Comparison of ENCODE assay signal across 8 cellular contexts in the genomic region with DNA sequence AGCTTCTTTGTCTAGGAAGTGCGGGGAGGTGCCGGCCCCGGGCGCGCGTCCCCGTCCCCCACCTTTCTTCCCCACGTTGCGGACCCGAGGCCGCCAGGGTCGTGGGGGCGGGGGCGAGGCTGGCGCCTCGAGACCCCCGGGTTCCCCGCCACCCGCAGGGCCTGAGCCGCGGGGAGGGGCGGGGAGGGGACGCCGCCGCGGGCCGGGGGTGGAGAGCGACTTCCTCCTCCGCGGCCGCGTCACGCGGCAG. TPM values are rescaled to one million over a fixed set of nuclear protein-coding genes. Genes with fewer than 3 reads are reported as not detected.
DNase-seq lines count a peak whose midpoint lies in the region; ATAC-seq lines count a peak whose summit lies in the region.

No MANE protein-coding gene starts in this region.

- intact Hi-C loops in activated T-helper 1 cell treated with anti-CD3 and anti-CD28 coated beads, Interleukin-12 subunit alpha, Interleukin-12 subunit beta, Interleukin-2, Interleukin-4 antibody, amounts not matched to agents 30 ng/mL and 10 ng/mL and 1 ng/mL, durations not matched to agents 14 hours and 24 hours and 36 hours (cut with micrococcal nuclease) = loop anchor here (1.0 to 5.0 kb wide), 6 partner anchors 22 to 1717 kb away; a partner anchor contains a TSS

- H3K9me3 ChIP-seq in iPS-20b (ENCODE audit: insufficient read depth, low read depth, low read length) = peaks cover 10% of the 10 kb centered on the region; the same call in 1 of the 2 replicates
- no peaks in the 10 kb centered on the region for H3K9me3 ChIP-seq in stomach smooth muscle (ENCODE audit: control insufficient read depth in 2 of 2, low read length in 2 of 2)

- H3K4me1 ChIP-seq in iPS-20b (ENCODE audit: insufficient read depth, low read length) (peaks cover 10% of the 10 kb centered on the region), stomach smooth muscle (ENCODE audit: control insufficient read depth, insufficient read depth, low read length) (peaks cover 50% of the 10 kb centered on the region)

- peaks cover 28% of the 10 kb centered on the region for H3K36me3 Mint-ChIP-seq in activated T-helper 1 cell treated with anti-CD3 and anti-CD28 coated beads, Interleukin-12 subunit alpha, Interleukin-12 subunit beta, Interleukin-2, Interleukin-4 antibody, amounts not matched to agents 30 ng/mL and 10 ng/mL and 1 ng/mL, durations not matched to agents 14 hours and 24 hours and 36 hours (ENCODE audit: low read depth)

- H3K4me3 ChIP-seq in iPS-20b (ENCODE audit: low read length) (peak overlapping the region; percentile 83), stomach smooth muscle (ENCODE audit: low read length in 2 of 2) (peak overlapping the region; percentile 86 to 87)

- no peak for ATAC-seq in GM19463 (IDR thresholded peaks at IDR 0.05; ENCODE audit: unreplicated experiment)

- H3K27me3 Mint-ChIP-seq in activated T-helper 1 cell treated with anti-CD3 and anti-CD28 coated beads, Interleukin-12 subunit alpha, Interleukin-12 subunit beta, Interleukin-2, Interleukin-4 antibody, amounts not matched to agents 30 ng/mL and 10 ng/mL and 1 ng/mL, durations not matched to agents 14 hours and 24 hours and 36 hours (ENCODE audit: insufficient read depth) = no peaks in the 10 kb centered on the region

- H3K27ac Mint-ChIP-seq in activated T-helper 1 cell treated with anti-CD3 and anti-CD28 coated beads, Interleukin-12 subunit alpha, Interleukin-12 subunit beta, Interleukin-2, Interleukin-4 antibody, amounts not matched to agents 30 ng/mL and 10 ng/mL and 1 ng/mL, durations not matched to agents 14 hours and 24 hours and 36 hours = peak overlapping the region; percentile 63

- DNase-seq in NCI-H1417 (lab: John Stamatoyannopoulos, UW) = peak in 2 of 3 experiments; percentile 79 to 87
- no peak for DNase-seq in NCI-H1417 treated with DMSO at 0.1 percent for 48 hours (lab: John Stamatoyannopoulos, UW)
- DNase-seq in activated T-helper 1 cell treated with anti-CD3 and anti-CD28 coated beads, Interleukin-12 subunit alpha, Interleukin-12 subunit beta, Interleukin-2, Interleukin-4 antibody, amounts not matched to agents 30 ng/mL and 10 ng/mL and 1 ng/mL, durations not matched to agents 14 hours and 24 hours and 36 hours (ENCODE audit: low spot score) = no peak
- DNase-seq in ecto neural progenitor cell (ENCODE audit: low spot score) = no peak
- no peak for DNase-seq in H4 (ENCODE audit: low spot score)

- H3K4me1 Mint-ChIP-seq in activated T-helper 1 cell treated with anti-CD3 and anti-CD28 coated beads, Interleukin-12 subunit alpha, Interleukin-12 subunit beta, Interleukin-2, Interleukin-4 antibody, amounts not matched to agents 30 ng/mL and 10 ng/mL and 1 ng/mL, durations not matched to agents 14 hours and 24 hours and 36 hours (ENCODE audit: low read depth) = peaks cover 19% of the 10 kb centered on the region

- H3K27ac ChIP-seq in iPS-20b (ENCODE audit: low read length) (peak overlapping the region; percentile 33), stomach smooth muscle (ENCODE audit: low read length) (peak overlapping the region; percentile 100)

- H3K27me3 ChIP-seq in iPS-20b (ENCODE audit: insufficient read depth, low read length) = peaks cover 34% of the 10 kb centered on the region
- no peaks in the 10 kb centered on the region for H3K27me3 ChIP-seq in stomach smooth muscle (ENCODE audit: control insufficient read depth in 1 of 2, insufficient read depth in 2 of 2, low read length in 2 of 2)

- no peaks in the 10 kb centered on the region for H3K9me3 Mint-ChIP-seq in activated T-helper 1 cell treated with anti-CD3 and anti-CD28 coated beads, Interleukin-12 subunit alpha, Interleukin-12 subunit beta, Interleukin-2, Interleukin-4 antibody, amounts not matched to agents 30 ng/mL and 10 ng/mL and 1 ng/mL, durations not matched to agents 14 hours and 24 hours and 36 hours

- H3K36me3 ChIP-seq in iPS-20b (ENCODE audit: insufficient read depth, low read depth, low read length) = peaks cover 28% of the 10 kb centered on the region
- H3K36me3 ChIP-seq in stomach smooth muscle (ENCODE audit: control insufficient read depth in 2 of 2, insufficient read depth in 2 of 2, low read length in 2 of 2) = peaks cover 24 to 28% of the 10 kb centered on the region in 2 donors

- H3K9ac ChIP-seq in iPS-20b (ENCODE audit: low read depth, low read length) (peak overlapping the region; percentile 81), stomach smooth muscle (ENCODE audit: low read length in 2 of 2) (peak overlapping the region; percentile 99)

- H3K4me3 Mint-ChIP-seq in activated T-helper 1 cell treated with anti-CD3 and anti-CD28 coated beads, Interleukin-12 subunit alpha, Interleukin-12 subunit beta, Interleukin-2, Interleukin-4 antibody, amounts not matched to agents 30 ng/mL and 10 ng/mL and 1 ng/mL, durations not matched to agents 14 hours and 24 hours and 36 hours = peak overlapping the region; percentile 89

RNA-seq across cellular contexts. Expression of a gene that starts 1.8 kb away (rescaled TPM):
- 3,516 TPM in 2 replicates for total RNA-seq in activated T-helper 1 cell treated with anti-CD3 and anti-CD28 coated beads, Interleukin-12 subunit alpha, Interleukin-12 subunit beta, Interleukin-2, Interleukin-4 antibody, amounts not matched to agents 30 ng/mL and 10 ng/mL and 1 ng/mL, durations not matched to agents 14 hours and 24 hours and 36 hours
- 1,105 and 1,576 TPM in 2 replicates for total RNA-seq in H4 (2014; rRNA removed; shearing (Covaris generic))

RNA-seq across cellular contexts. Expression of a gene that starts 13.8 kb away (rescaled TPM):
- total RNA-seq in activated T-helper 1 cell treated with anti-CD3 and anti-CD28 coated beads, Interleukin-12 subunit alpha, Interleukin-12 subunit beta, Interleukin-2, Interleukin-4 antibody, amounts not matched to agents 30 ng/mL and 10 ng/mL and 1 ng/mL, durations not matched to agents 14 hours and 24 hours and 36 hours = 0.52 and 0.64 TPM in 2 replicates
- total RNA-seq in H4 (2014; rRNA removed; shearing (Covaris generic)) = 0.27 TPM in 1 of 2 replicates, not detected in the other

RNA-seq across cellular contexts. Expression of a gene that starts 37.7 kb away (rescaled TPM):
- 69.2 and 69.5 TPM in 2 replicates for total RNA-seq in activated T-helper 1 cell treated with anti-CD3 and anti-CD28 coated beads, Interleukin-12 subunit alpha, Interleukin-12 subunit beta, Interleukin-2, Interleukin-4 antibody, amounts not matched to agents 30 ng/mL and 10 ng/mL and 1 ng/mL, durations not matched to agents 14 hours and 24 hours and 36 hours
- 6.6 and 7.4 TPM in 2 replicates for total RNA-seq in H4 (2014; rRNA removed; shearing (Covaris generic))

Comparison
In these comparisons a context has a peak if more than half of its experiments do, and no peak if none do; other contexts are left out.
1. DNase-seq: peak in NCI-H1417 (2 of 3); none in NCI-H1417 treated with DMSO at 0.1 percent for 48 hours (single experiment), activated T-helper 1 cell treated with anti-CD3 and anti-CD28 coated beads, Interleukin-12 subunit alpha, Interleukin-12 subunit beta, Interleukin-2, Interleukin-4 antibody, amounts not matched to agents 30 ng/mL and 10 ng/mL and 1 ng/mL, durations not matched to agents 14 hours and 24 hours and 36 hours (single experiment), ecto neural progenitor cell (single experiment) and H4 (single experiment).